8 cellular contexts compared by ENCODE assay signal in genomic region chr11:130390071-130390758, GRCh38. TPM values are rescaled to one million over a fixed set of nuclear protein-coding genes. Genes with fewer than 3 reads are reported as not detected.
A peak's percentile ranks its signal among the peaks of the same experiment; 100 is the strongest.
DNase-seq lines count a peak whose midpoint lies in the region; ATAC-seq and TF ChIP-seq lines count a peak whose summit lies in the region.

No MANE protein-coding gene starts in this region.

- intact Hi-C loops in naive thymus-derived CD4-positive, alpha-beta T cell (cut with micrococcal nuclease): no loop called here
- intact Hi-C loops in ovary (cut with DNase I): no loop called here
- intact Hi-C loops in lower leg skin (cut with DNase I; ENCODE audit: low total_unique reads): no loop called here

- H3K36me3 ChIP-seq in duodenal mucosa (ENCODE audit: control insufficient read depth in 1 of 2, insufficient read depth in 2 of 2, low read length in 2 of 2) (no peaks in the 10 kb centered on the region), ovary (no peaks in the 10 kb centered on the region)
- no peaks in the 10 kb centered on the region for H3K36me3 ChIP-seq in naive thymus-derived CD4-positive, alpha-beta T cell (ENCODE audit: control insufficient read depth in 2 of 3, insufficient read depth in 3 of 3, low read length in 3 of 3)

- TF ChIP-seq POLR2A in ovary (IDR thresholded peaks at IDR 0.05): no peak
- no peak for TF ChIP-seq POLR2A in lower leg skin (IDR thresholded peaks at IDR 0.05)

- H3K4me3 ChIP-seq in duodenal mucosa (ENCODE audit: low read depth in 1 of 2, low read length in 2 of 2): peak overlapping the region; percentile 46 to 58
- H3K4me3 ChIP-seq in naive thymus-derived CD4-positive, alpha-beta T cell (ENCODE audit: low read length): no peak overlapping the region
- no peak overlapping the region for H3K4me3 ChIP-seq in ovary
- no peak overlapping the region for H3K4me3 ChIP-seq in lower leg skin (ENCODE audit: low read depth, poor library complexity, severe bottlenecking)

- H3K4me1 Mint-ChIP-seq in naive thymus-derived CD4-positive, alpha-beta T cell: peaks cover 11 to 39% (median 22%) of the 10 kb centered on the region in 7 donors
- H3K4me1 Mint-ChIP-seq in stimulated activated naive CD8-positive, alpha-beta T cell treated with anti-CD3 and anti-CD28 coated beads, Interleukin-15, amount 100 ng/mL, for 72 hours: peaks cover 25% of the 10 kb centered on the region

- POLR2A ChIA-PET in naive thymus-derived CD4-positive, alpha-beta T cell (lab: Charles Lee): interaction anchor here (0.6 to 1.1 kb wide), 2 partner anchors 13 to 448 kb away, joined by 3 read pairs; no protein-coding TSS in a partner anchor

- no peak overlapping the region for H3K27ac ChIP-seq in duodenal mucosa (ENCODE audit: low read depth, low read length)
- no peak overlapping the region for H3K27ac ChIP-seq in naive thymus-derived CD4-positive, alpha-beta T cell (ENCODE audit: low read depth, low read length)
- no peak overlapping the region for H3K27ac ChIP-seq in ovary

- TF ChIP-seq CTCF in ovary (IDR thresholded peaks at IDR 0.05) (no peak), lower leg skin (IDR thresholded peaks at IDR 0.05) (no peak)

- CTCF ChIA-PET in naive thymus-derived CD4-positive, alpha-beta T cell (lab: Charles Lee): interaction anchor here (1.4 kb wide), 1 partner anchor 178 kb away, joined by 3 read pairs; no protein-coding TSS in a partner anchor

- ATAC-seq in naive thymus-derived CD4-positive, alpha-beta T cell: no peak
- no peak for ATAC-seq in stimulated activated naive CD8-positive, alpha-beta T cell treated with anti-CD3 and anti-CD28 coated beads, Interleukin-15, amount 100 ng/mL, for 72 hours

- DNase-seq in DMS114 treated with DMSO at 0.1 percent for 48 hours (lab: John Stamatoyannopoulos, UW; ENCODE audit: unreplicated experiment) (peak; percentile 14), NCI-H2196 treated with DMSO at 0.1 percent for 48 hours (lab: John Stamatoyannopoulos, UW; ENCODE audit: unreplicated experiment) (peak; percentile 7), ovary (no peak), lower leg skin (ENCODE audit: low spot score in 2 of 2) (no peak)
- DNase-seq in naive thymus-derived CD4-positive, alpha-beta T cell: no peak
- no peak for DNase-seq in stimulated activated naive CD8-positive, alpha-beta T cell treated with anti-CD3 and anti-CD28 coated beads, Interleukin-15, amount 100 ng/mL, for 72 hours
- DNase-seq in activated naive CD4-positive, alpha-beta T cell (lab: John Stamatoyannopoulos, UW): no peak

- peak overlapping the region in 7 of 9 donors; percentile 0 to 78 (median 60) for H3K27ac Mint-ChIP-seq in naive thymus-derived CD4-positive, alpha-beta T cell
- H3K27ac Mint-ChIP-seq in stimulated activated naive CD8-positive, alpha-beta T cell treated with anti-CD3 and anti-CD28 coated beads, Interleukin-15, amount 100 ng/mL, for 72 hours: no peak overlapping the region

- H3K27me3 Mint-ChIP-seq in naive thymus-derived CD4-positive, alpha-beta T cell: peaks cover 0 to 4% (median 0%) of the 10 kb centered on the region in 5 donors
- no peaks in the 10 kb centered on the region for H3K27me3 Mint-ChIP-seq in stimulated activated naive CD8-positive, alpha-beta T cell treated with anti-CD3 and anti-CD28 coated beads, Interleukin-15, amount 100 ng/mL, for 72 hours

- H3K27me3 ChIP-seq in duodenal mucosa (ENCODE audit: control insufficient read depth in 1 of 2, insufficient read depth in 2 of 2, low read length in 2 of 2) (peaks cover 0 to 6% of the 10 kb centered on the region in 2 donors), ovary (no peaks in the 10 kb centered on the region)
- no peaks in the 10 kb centered on the region for H3K27me3 ChIP-seq in naive thymus-derived CD4-positive, alpha-beta T cell (ENCODE audit: control insufficient read depth in 2 of 2, insufficient read depth in 2 of 2, low read length in 2 of 2)

- H3K4me1 ChIP-seq in duodenal mucosa (ENCODE audit: control insufficient read depth in 1 of 2, insufficient read depth in 2 of 2, low read length in 2 of 2) (peaks cover 23 to 25% of the 10 kb centered on the region in 2 donors), ovary (ENCODE audit: insufficient read depth) (peaks cover 3% of the 10 kb centered on the region)
- H3K4me1 ChIP-seq in naive thymus-derived CD4-positive, alpha-beta T cell (ENCODE audit: control insufficient read depth in 2 of 2, insufficient read depth in 2 of 2, low read length in 2 of 2): peaks cover 7 to 22% of the 10 kb centered on the region in 2 donors

- no peaks in the 10 kb centered on the region for H3K9me3 Mint-ChIP-seq in naive thymus-derived CD4-positive, alpha-beta T cell
- H3K9me3 Mint-ChIP-seq in stimulated activated naive CD8-positive, alpha-beta T cell treated with anti-CD3 and anti-CD28 coated beads, Interleukin-15, amount 100 ng/mL, for 72 hours: no peaks in the 10 kb centered on the region

- no peak overlapping the region for H3K9ac ChIP-seq in duodenal mucosa (ENCODE audit: low read depth in 1 of 2, low read length in 2 of 2)

- no peaks in the 10 kb centered on the region for H3K36me3 Mint-ChIP-seq in naive thymus-derived CD4-positive, alpha-beta T cell

- peak overlapping the region in 5 of 10 donors; percentile 80 to 87 (median 85) for H3K4me3 Mint-ChIP-seq in naive thymus-derived CD4-positive, alpha-beta T cell
- H3K4me3 Mint-ChIP-seq in stimulated activated naive CD8-positive, alpha-beta T cell treated with anti-CD3 and anti-CD28 coated beads, Interleukin-15, amount 100 ng/mL, for 72 hours: no peak overlapping the region

- no peaks in the 10 kb centered on the region for H3K9me3 ChIP-seq in duodenal mucosa (ENCODE audit: control insufficient read depth in 1 of 2, low read length in 2 of 2)
- no peaks in the 10 kb centered on the region for H3K9me3 ChIP-seq in naive thymus-derived CD4-positive, alpha-beta T cell (ENCODE audit: control insufficient read depth in 2 of 3, low read length in 3 of 3)
- H3K9me3 ChIP-seq in ovary: no peaks in the 10 kb centered on the region

- TF ChIP-seq EP300 in ovary (IDR thresholded peaks at IDR 0.05): no peak

- 10 to 22% (median 16%) methylated on average over 12 of the region's 12 CpGs for WGBS in ovary, 3 donors
- WGBS in lower leg skin, 2 donors: 59 to 64% methylated on average over 12 of the region's 12 CpGs

RNA-seq across cellular contexts. Expression of gene ADAMTS8, which starts 38.2 kb away (rescaled TPM):
- total RNA-seq in naive thymus-derived CD4-positive, alpha-beta T cell: not detected
- polyA plus RNA-seq in naive thymus-derived CD4-positive, alpha-beta T cell: not detected
- 1 to 10 TPM in 4 of 7 donors, under 1 TPM in 3; 0.24 to 2.1 (median 1.1) TPM for total RNA-seq in ovary
- 1 to 10 TPM in 1 of 2 donors, under 1 TPM in 1; 0.51 to 1.8 TPM for polyA plus RNA-seq in ovary
- 1 to 10 TPM in 1 of 4 donors, under 1 TPM in 2, not detected in 1; 0.15 to 1.4 (median 0.81) TPM for total RNA-seq in lower leg skin

RNA-seq across cellular contexts. Expression of gene ADAMTS15, which starts 58.2 kb away (rescaled TPM):
- total RNA-seq in naive thymus-derived CD4-positive, alpha-beta T cell: under 1 TPM in 1 of 5 experiments, not detected in 4; 0.12 TPM
- not detected for polyA plus RNA-seq in naive thymus-derived CD4-positive, alpha-beta T cell
- 1 to 10 TPM in 6 of 7 donors, under 1 TPM in 1; 0.95 to 7.2 (median 3.4) TPM for total RNA-seq in ovary
- 1 to 10 TPM; 1.2 to 2.7 TPM for polyA plus RNA-seq in ovary
- total RNA-seq in lower leg skin: 10 to 100 TPM in 1 of 4 donors, 1 to 10 TPM in 3; 2.5 to 11.1 (median 5.1) TPM

Comparison
In these comparisons a context has a peak if more than half of its experiments do, and no peak if none do; other contexts are left out.
1. DNase-seq: peak in DMS114 treated with DMSO at 0.1 percent for 48 hours (single experiment) and NCI-H2196 treated with DMSO at 0.1 percent for 48 hours (single experiment); none in naive thymus-derived CD4-positive, alpha-beta T cell (0 of 9), ovary (0 of 5), lower leg skin (0 of 2), stimulated activated naive CD8-positive, alpha-beta T cell treated with anti-CD3 and anti-CD28 coated beads, Interleukin-15, amount 100 ng/mL, for 72 hours (0 of 2) and activated naive CD4-positive, alpha-beta T cell (0 of 4).
2. H3K4me3 ChIP-seq: peak in duodenal mucosa (2 of 2); none in naive thymus-derived CD4-positive, alpha-beta T cell (single experiment), ovary (single experiment) and lower leg skin (single experiment).
3. H3K27ac Mint-ChIP-seq: peak in naive thymus-derived CD4-positive, alpha-beta T cell (7 of 9); none in stimulated activated naive CD8-positive, alpha-beta T cell treated with anti-CD3 and anti-CD28 coated beads, Interleukin-15, amount 100 ng/mL, for 72 hours (0 of 2).